3 cellular contexts compared by ENCODE assay signal in the genomic region with DNA sequence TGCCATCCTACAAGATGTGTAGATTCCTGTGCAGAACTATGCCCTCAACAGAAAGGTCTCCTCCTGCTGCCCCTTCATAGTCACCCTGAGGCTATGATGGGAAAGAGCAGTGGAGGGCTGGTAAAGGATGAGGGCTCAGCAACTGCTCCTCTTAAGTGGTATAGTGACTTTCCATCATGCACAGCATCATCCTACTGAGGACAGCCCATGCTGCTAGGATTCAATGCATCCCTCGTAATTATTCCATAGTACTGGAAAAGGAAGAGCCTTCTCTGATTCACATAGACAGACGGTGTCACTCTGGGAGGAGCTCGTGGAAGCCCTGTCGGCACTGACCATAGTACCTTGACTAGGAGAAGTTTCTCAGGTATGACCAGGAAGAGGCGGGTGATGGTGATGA.
"Had no signal": no experiment of that assay in that cellular context is flagged by ENCODE, and none has a peak within 500 bp of the region (broad histone marks: within the 10 kb centered on the region; RNA-seq: fewer than 3 reads in every experiment).

No MANE protein-coding gene starts in this region.

- DNase-seq: GDM1, GF-D8 had no signal

- H3K4me3 ChIP-seq: GM12878 had no signal
